1 cellular context compared by ENCODE assay signal in the genomic region with DNA sequence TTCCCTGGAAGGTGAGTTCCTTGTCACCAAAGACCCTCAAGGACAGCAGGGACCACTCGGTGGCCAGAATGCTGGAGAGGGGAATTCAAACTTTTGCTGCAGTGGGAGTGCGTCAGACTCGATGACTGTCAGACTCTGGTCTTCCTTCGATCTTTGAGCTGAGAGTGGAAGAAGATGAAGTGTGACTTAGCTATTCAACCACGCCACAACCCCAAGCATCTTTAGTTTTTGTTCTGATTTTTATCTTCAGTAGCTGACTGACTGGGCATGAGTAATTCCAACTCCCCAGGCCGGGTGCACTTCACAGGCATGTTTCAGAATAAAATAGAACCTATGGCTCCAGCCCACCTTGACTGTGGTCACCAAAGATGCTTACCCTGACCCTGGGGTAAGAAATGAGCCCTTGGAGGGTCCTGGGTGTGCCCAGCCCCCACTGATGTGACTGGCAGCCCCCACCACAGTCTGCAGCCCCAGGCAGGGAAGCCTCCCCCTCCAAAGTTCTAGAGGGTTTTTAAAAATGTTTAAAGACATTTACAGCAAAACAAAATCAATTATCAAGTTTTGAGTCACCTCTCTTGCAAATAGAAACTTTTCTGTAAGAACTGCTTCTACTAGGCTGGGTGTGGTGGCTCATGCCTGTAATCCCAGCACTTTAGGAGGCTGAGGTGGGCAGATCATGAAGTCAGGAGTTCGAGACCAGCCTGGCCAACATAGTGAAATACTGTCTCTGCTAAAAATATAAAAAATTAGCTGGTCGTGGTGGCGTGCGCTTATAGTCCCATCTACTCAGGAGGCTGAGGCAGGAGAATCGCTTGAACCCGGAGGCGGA.
TF ChIP-seq lines count a peak whose summit lies in the region.

No MANE protein-coding gene starts in this region.

TF ChIP-seq in WTC11, 78 proteins besides CTCF, POLR2A, EP300 and RAD21 (continued from another document):
- TF ChIP-seq, protein P1, sequence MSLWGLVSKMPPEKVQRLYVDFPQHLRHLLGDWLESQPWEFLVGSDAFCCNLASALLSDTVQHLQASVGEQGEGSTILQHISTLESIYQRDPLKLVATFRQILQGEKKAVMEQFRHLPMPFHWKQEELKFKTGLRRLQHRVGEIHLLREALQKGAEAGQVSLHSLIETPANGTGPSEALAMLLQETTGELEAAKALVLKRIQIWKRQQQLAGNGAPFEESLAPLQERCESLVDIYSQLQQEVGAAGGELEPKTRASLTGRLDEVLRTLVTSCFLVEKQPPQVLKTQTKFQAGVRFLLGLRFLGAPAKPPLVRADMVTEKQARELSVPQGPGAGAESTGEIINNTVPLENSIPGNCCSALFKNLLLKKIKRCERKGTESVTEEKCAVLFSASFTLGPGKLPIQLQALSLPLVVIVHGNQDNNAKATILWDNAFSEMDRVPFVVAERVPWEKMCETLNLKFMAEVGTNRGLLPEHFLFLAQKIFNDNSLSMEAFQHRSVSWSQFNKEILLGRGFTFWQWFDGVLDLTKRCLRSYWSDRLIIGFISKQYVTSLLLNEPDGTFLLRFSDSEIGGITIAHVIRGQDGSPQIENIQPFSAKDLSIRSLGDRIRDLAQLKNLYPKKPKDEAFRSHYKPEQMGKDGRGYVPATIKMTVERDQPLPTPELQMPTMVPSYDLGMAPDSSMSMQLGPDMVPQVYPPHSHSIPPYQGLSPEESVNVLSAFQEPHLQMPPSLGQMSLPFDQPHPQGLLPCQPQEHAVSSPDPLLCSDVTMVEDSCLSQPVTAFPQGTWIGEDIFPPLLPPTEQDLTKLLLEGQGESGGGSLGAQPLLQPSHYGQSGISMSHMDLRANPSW (CRISPR knock-in tag; conservative IDR thresholded peaks at IDR 0.05; ENCODE audit: low read depth), result no peak
- no peak for TF ChIP-seq ZNF423 (CRISPR knock-in tag; IDR thresholded peaks at IDR 0.05)
- no peak for TF ChIP-seq ZNF138 (CRISPR knock-in tag; conservative IDR thresholded peaks at IDR 0.05)
- TF ChIP-seq, protein P2, sequence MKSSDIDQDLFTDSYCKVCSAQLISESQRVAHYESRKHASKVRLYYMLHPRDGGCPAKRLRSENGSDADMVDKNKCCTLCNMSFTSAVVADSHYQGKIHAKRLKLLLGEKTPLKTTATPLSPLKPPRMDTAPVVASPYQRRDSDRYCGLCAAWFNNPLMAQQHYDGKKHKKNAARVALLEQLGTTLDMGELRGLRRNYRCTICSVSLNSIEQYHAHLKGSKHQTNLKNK (CRISPR knock-in tag; IDR thresholded peaks at IDR 0.05), result no peak
- TF ChIP-seq, protein P3, sequence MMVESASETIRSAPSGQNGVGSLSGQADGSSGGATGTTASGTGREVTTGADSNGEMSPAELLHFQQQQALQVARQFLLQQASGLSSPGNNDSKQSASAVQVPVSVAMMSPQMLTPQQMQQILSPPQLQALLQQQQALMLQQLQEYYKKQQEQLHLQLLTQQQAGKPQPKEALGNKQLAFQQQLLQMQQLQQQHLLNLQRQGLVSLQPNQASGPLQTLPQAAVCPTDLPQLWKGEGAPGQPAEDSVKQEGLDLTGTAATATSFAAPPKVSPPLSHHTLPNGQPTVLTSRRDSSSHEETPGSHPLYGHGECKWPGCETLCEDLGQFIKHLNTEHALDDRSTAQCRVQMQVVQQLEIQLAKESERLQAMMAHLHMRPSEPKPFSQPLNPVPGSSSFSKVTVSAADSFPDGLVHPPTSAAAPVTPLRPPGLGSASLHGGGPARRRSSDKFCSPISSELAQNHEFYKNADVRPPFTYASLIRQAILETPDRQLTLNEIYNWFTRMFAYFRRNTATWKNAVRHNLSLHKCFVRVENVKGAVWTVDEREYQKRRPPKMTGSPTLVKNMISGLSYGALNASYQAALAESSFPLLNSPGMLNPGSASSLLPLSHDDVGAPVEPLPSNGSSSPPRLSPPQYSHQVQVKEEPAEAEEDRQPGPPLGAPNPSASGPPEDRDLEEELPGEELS (CRISPR knock-in tag; IDR thresholded peaks at IDR 0.05), result no peak
- no peak for TF ChIP-seq SOX15 (CRISPR knock-in tag; IDR thresholded peaks at IDR 0.05)
- no peak for TF ChIP-seq SMAD3 (CRISPR knock-in tag; IDR thresholded peaks at IDR 0.05; ENCODE audit: borderline replicate concordance)
